1 cellular context compared by ENCODE assay signal in the genomic region with DNA sequence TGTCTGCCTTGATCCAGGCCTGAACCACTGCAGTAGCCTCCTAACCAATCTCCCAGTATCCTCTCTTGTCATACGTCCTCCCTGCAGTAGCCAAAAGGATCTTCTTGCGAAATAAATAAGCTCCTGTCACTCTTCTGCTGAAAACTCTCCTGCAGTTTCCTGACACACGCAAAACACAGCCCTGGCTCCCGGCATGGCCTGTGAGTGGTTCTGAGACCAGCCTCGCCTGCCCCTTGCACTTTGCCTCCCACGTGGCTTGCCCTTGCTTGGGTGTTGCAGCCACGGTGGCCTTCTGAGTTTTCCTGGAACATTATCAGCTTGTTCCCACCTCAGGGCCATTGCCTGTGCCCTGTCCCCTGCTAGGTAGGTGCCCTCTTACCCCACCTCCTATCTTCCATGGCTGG.
A peak's percentile ranks its signal among the peaks of the same experiment; 100 is the strongest.
TF ChIP-seq lines count a peak whose summit lies in the region.

No MANE protein-coding gene starts in this region.

TF ChIP-seq in HepG2, 621 proteins besides CTCF, POLR2A, EP300 and RAD21 (continued from another document and continues in another):
- TF ChIP-seq PTBP1 (IDR thresholded peaks at IDR 0.05; ENCODE audit: low read depth, low read length, poor library complexity, severe bottlenecking) (no peak), TBL1XR1 (IDR thresholded peaks at IDR 0.05; ENCODE audit: borderline replicate concordance, low read length, partially characterized antibody) (no peak), MLXIP (CRISPR knock-in tag; IDR thresholded peaks at IDR 0.05; ENCODE audit: borderline replicate concordance) (peak; percentile 62; the same call in 1 of the 2 replicates), AKAP8 (CRISPR knock-in tag; IDR thresholded peaks at IDR 0.05) (no peak), PLRG1 (conservative IDR thresholded peaks at IDR 0.05) (no peak), ZC3H13 (CRISPR knock-in tag; IDR thresholded peaks at IDR 0.05) (no peak), MATR3 (CRISPR knock-in tag; IDR thresholded peaks at IDR 0.05) (no peak), KDM1A (CRISPR knock-in tag; IDR thresholded peaks at IDR 0.05) (no peak), IKZF4 (CRISPR knock-in tag; IDR thresholded peaks at IDR 0.05; ENCODE audit: borderline replicate concordance, low read depth, not compliant biosample characterization) (no peak), ZNF3 (CRISPR knock-in tag; IDR thresholded peaks at IDR 0.05) (no peak), RFX3 (CRISPR knock-in tag; IDR thresholded peaks at IDR 0.05) (no peak), TEAD2 (CRISPR knock-in tag; IDR thresholded peaks at IDR 0.05) (no peak), ZNF407 (CRISPR knock-in tag; IDR thresholded peaks at IDR 0.05; ENCODE audit: not compliant biosample characterization) (no peak), ZKSCAN1 (IDR thresholded peaks at IDR 0.05; ENCODE audit: low read length) (no peak), ZFAT (CRISPR knock-in tag; conservative IDR thresholded peaks at IDR 0.05) (no peak), RAD51 (IDR thresholded peaks at IDR 0.05; ENCODE audit: borderline replicate concordance) (peak; percentile 37; the same call in 1 of the 2 replicates), ZNF713 (CRISPR knock-in tag; IDR thresholded peaks at IDR 0.05) (no peak), NFATC3 (CRISPR knock-in tag; IDR thresholded peaks at IDR 0.05) (no peak), TAF1 (CRISPR knock-in tag; IDR thresholded peaks at IDR 0.05) (peak; percentile 51; the same call in 1 of the 2 replicates), ZNF124 (CRISPR knock-in tag; IDR thresholded peaks at IDR 0.05) (no peak), NCOA2 (CRISPR knock-in tag; IDR thresholded peaks at IDR 0.05) (peak; percentile 69), RCOR2 (CRISPR knock-in tag; IDR thresholded peaks at IDR 0.05) (no peak), TCF7 (IDR thresholded peaks at IDR 0.05; ENCODE audit: low read depth) (no peak), ZNF616 (CRISPR knock-in tag; IDR thresholded peaks at IDR 0.05; ENCODE audit: low read depth) (0 out of 2 replicates have a peak, but pooled peaks have one; percentile 29), HHEX (CRISPR knock-in tag; IDR thresholded peaks at IDR 0.05) (no peak), TEAD3 (CRISPR knock-in tag; optimal IDR thresholded peaks at IDR 0.05; ENCODE audit: borderline replicate concordance) (peak; percentile 43), ZNF776 (CRISPR knock-in tag; IDR thresholded peaks at IDR 0.05) (0 out of 2 replicates have a peak, but pooled peaks have one; percentile 30), ZMYM2 (CRISPR knock-in tag; IDR thresholded peaks at IDR 0.05) (peak; percentile 83), ZNF12 (CRISPR knock-in tag; IDR thresholded peaks at IDR 0.05) (no peak), ATF5 (CRISPR knock-in tag; IDR thresholded peaks at IDR 0.05; ENCODE audit: low read depth) (no peak), ADNP (CRISPR knock-in tag; IDR thresholded peaks at IDR 0.05) (0 out of 2 replicates have a peak, but pooled peaks have one; percentile 28), USF2 (IDR thresholded peaks at IDR 0.05; ENCODE audit: low read depth, low read length) (peak; percentile 65), USF2 (CRISPR knock-in tag; IDR thresholded peaks at IDR 0.05; ENCODE audit: borderline replicate concordance) (peak; percentile 73; the same call in 1 of the 2 replicates), SOX13 (IDR thresholded peaks at IDR 0.05) (no peak), SOX13 (CRISPR knock-in tag; conservative IDR thresholded peaks at IDR 0.05 in 1 of 2, IDR thresholded peaks at IDR 0.05 in 1 of 2) (peak in 1 of 2 experiments; percentile 63; a peak in 2 of 4 replicates), KDM3A (CRISPR knock-in tag; IDR thresholded peaks at IDR 0.05; ENCODE audit: low read depth) (peak; percentile 63; the same call in 1 of the 2 replicates), ZZZ3 (CRISPR knock-in tag; IDR thresholded peaks at IDR 0.05; ENCODE audit: borderline replicate concordance) (no peak), PRMT3 (CRISPR knock-in tag; IDR thresholded peaks at IDR 0.05; ENCODE audit: borderline replicate concordance, low read depth) (no peak), HDAC2 (CRISPR knock-in tag; IDR thresholded peaks at IDR 0.05) (peak; percentile 89), ZNF260 (CRISPR knock-in tag; IDR thresholded peaks at IDR 0.05; ENCODE audit: borderline replicate concordance, low read depth) (no peak), ZSCAN5A (CRISPR knock-in tag; IDR thresholded peaks at IDR 0.05; ENCODE audit: borderline replicate concordance) (no peak), MEIS1 (CRISPR knock-in tag; IDR thresholded peaks at IDR 0.05; ENCODE audit: borderline replicate concordance) (0 out of 2 replicates have a peak, but pooled peaks have one; percentile 60), RBM22 (optimal IDR thresholded peaks at IDR 0.05; ENCODE audit: low read length) (no peak), AHR (CRISPR knock-in tag; IDR thresholded peaks at IDR 0.05) (no peak), POLR2G (IDR thresholded peaks at IDR 0.05; ENCODE audit: low read depth, low read length) (no peak), DR1 (CRISPR knock-in tag; IDR thresholded peaks at IDR 0.05) (no peak), ZNF782 (CRISPR knock-in tag; IDR thresholded peaks at IDR 0.05; ENCODE audit: borderline replicate concordance) (no peak), ZNF567 (CRISPR knock-in tag; IDR thresholded peaks at IDR 0.05; ENCODE audit: borderline replicate concordance) (0 out of 2 replicates have a peak, but pooled peaks have one; percentile 67), XRCC5 (optimal IDR thresholded peaks at IDR 0.05; ENCODE audit: low read length) (peak; percentile 43), ISL2 (CRISPR knock-in tag; IDR thresholded peaks at IDR 0.05) (peak; percentile 53; the same call in 1 of the 2 replicates)
- TF ChIP-seq, protein P1, sequence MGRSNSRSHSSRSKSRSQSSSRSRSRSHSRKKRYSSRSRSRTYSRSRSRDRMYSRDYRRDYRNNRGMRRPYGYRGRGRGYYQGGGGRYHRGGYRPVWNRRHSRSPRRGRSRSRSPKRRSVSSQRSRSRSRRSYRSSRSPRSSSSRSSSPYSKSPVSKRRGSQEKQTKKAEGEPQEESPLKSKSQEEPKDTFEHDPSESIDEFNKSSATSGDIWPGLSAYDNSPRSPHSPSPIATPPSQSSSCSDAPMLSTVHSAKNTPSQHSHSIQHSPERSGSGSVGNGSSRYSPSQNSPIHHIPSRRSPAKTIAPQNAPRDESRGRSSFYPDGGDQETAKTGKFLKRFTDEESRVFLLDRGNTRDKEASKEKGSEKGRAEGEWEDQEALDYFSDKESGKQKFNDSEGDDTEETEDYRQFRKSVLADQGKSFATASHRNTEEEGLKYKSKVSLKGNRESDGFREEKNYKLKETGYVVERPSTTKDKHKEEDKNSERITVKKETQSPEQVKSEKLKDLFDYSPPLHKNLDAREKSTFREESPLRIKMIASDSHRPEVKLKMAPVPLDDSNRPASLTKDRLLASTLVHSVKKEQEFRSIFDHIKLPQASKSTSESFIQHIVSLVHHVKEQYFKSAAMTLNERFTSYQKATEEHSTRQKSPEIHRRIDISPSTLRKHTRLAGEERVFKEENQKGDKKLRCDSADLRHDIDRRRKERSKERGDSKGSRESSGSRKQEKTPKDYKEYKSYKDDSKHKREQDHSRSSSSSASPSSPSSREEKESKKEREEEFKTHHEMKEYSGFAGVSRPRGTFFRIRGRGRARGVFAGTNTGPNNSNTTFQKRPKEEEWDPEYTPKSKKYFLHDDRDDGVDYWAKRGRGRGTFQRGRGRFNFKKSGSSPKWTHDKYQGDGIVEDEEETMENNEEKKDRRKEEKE (IDR thresholded peaks at IDR 0.05), result no peak
